8 cellular contexts compared by ENCODE assay signal in genomic region chr5:75053286-75054109, GRCh38. TPM values are rescaled to one million over a fixed set of nuclear protein-coding genes. Genes with fewer than 3 reads are reported as not detected.
DNase-seq lines count a peak whose midpoint lies in the region; TF ChIP-seq lines count a peak whose summit lies in the region.

No MANE protein-coding gene starts in this region.

- H3K4me3 Mint-ChIP-seq in activated CD4-positive, alpha-beta T cell treated with anti-CD3 and anti-CD28 coated beads, Interleukin-2, amount 10 ng/mL, durations not matched to agents 7 days and 5 days = peak overlapping the region; percentile 81

- intact Hi-C loops in lower leg skin (cut with DNase I; ENCODE audit: low total_unique reads) = loop anchor here (10.0 kb wide), 1 partner anchor 181 kb away; the partner anchor contains the start of gene ANKRD31

- POLR2A ChIA-PET in activated CD4-positive, alpha-beta T cell treated with anti-CD3 and anti-CD28 coated beads, Interleukin-2, amount 10 ng/mL, durations not matched to agents 7 days and 5 days (lab: Charles Lee) = no interaction called here

- H3K4me1 Mint-ChIP-seq in activated CD4-positive, alpha-beta T cell treated with anti-CD3 and anti-CD28 coated beads, Interleukin-2, amount 10 ng/mL, durations not matched to agents 7 days and 5 days = peaks cover 79% of the 10 kb centered on the region

- no peak for TF ChIP-seq POLR2A in lower leg skin (IDR thresholded peaks at IDR 0.05)

- H3K4me3 ChIP-seq in GM06990 (replicated peaks; ENCODE audit: low read depth, low read length) (peak overlapping the region; percentile 66), ectodermal cell (ENCODE audit: insufficient read depth, low read depth, low read length) (peak overlapping the region; percentile 59), lower leg skin (ENCODE audit: low read depth, poor library complexity, severe bottlenecking) (peak overlapping the region; percentile 56)

- peaks cover 15% of the 10 kb centered on the region for H3K4me1 ChIP-seq in ectodermal cell (ENCODE audit: control insufficient read depth, insufficient read depth, low read length)

- H3K36me3 ChIP-seq in GM06990 (ENCODE audit: control insufficient read depth, insufficient read depth, low read length) (no peaks in the 10 kb centered on the region), ectodermal cell (ENCODE audit: control insufficient read depth, insufficient read depth, low read length) (no peaks in the 10 kb centered on the region)

- H3K27me3 Mint-ChIP-seq in activated CD4-positive, alpha-beta T cell treated with anti-CD3 and anti-CD28 coated beads, Interleukin-2, amount 10 ng/mL, durations not matched to agents 7 days and 5 days = peaks cover 10% of the 10 kb centered on the region

- H3K9me3 ChIP-seq in ectodermal cell (ENCODE audit: control insufficient read depth, low read length) = no peaks in the 10 kb centered on the region

- H3K9me3 Mint-ChIP-seq in activated CD4-positive, alpha-beta T cell treated with anti-CD3 and anti-CD28 coated beads, Interleukin-2, amount 10 ng/mL, durations not matched to agents 7 days and 5 days = no peaks in the 10 kb centered on the region

- CTCF ChIA-PET in activated CD4-positive, alpha-beta T cell treated with anti-CD3 and anti-CD28 coated beads, Interleukin-2, amount 10 ng/mL, durations not matched to agents 7 days and 5 days (lab: Charles Lee) = interaction anchor here (0.6 to 1.5 kb wide), 6 partner anchors 11 to 542 kb away, joined by 3 to 9 read pairs (median 4); partner anchors contain the start of gene ANKRD31

- H3K27me3 ChIP-seq in GM06990 (replicated peaks; ENCODE audit: control insufficient read depth, insufficient read depth, low read length) (peaks cover 1% of the 10 kb centered on the region), ectodermal cell (ENCODE audit: control insufficient read depth, insufficient read depth, low read length, poor library complexity, severe bottlenecking) (peaks cover 46% of the 10 kb centered on the region)

- in situ Hi-C loops in KBM-7 (cut with MboI; ENCODE audit: low pct_unique_long_range_greater_than_20kb, low sequenced_read_pairs) = no loop called here

- 0% methylated on average over 96 of the region's 96 CpGs for WGBS in ectodermal cell, 2 experiments
- 0 to 2% methylated on average over 12 to 19 of the region's 96 CpGs for WGBS in lower leg skin, 2 donors

- DNase-seq in GM06990 (ENCODE audit: extremely low read depth, insufficient read length) (peak; percentile 41), KBM-7 (peak; percentile 49), lower leg skin (ENCODE audit: low spot score in 2 of 2) (peak; percentile 42 to 90), OCI-M2 (lab: John Stamatoyannopoulos, UW; ENCODE audit: unreplicated experiment) (no peak), NCI-H446 (lab: John Stamatoyannopoulos, UW) (no peak)
- peak; percentile 50 for DNase-seq in activated CD4-positive, alpha-beta T cell treated with anti-CD3 and anti-CD28 coated beads, Interleukin-2, amount 10 ng/mL, durations not matched to agents 7 days and 5 days
- peak; percentile 53 to 58 for DNase-seq in stimulated activated CD4-positive, alpha-beta T cell treated with anti-CD3 and anti-CD28 coated beads, Interleukin-4, amount 100 ng/mL, for 4 hours

- peak overlapping the region; percentile 89 for H3K27ac Mint-ChIP-seq in activated CD4-positive, alpha-beta T cell treated with anti-CD3 and anti-CD28 coated beads, Interleukin-2, amount 10 ng/mL, durations not matched to agents 7 days and 5 days

- TF ChIP-seq CTCF in GM06990 (IDR thresholded peaks at IDR 0.05; ENCODE audit: insufficient read depth, low read length, poor library complexity, severe bottlenecking) = no peak
- TF ChIP-seq CTCF in lower leg skin (IDR thresholded peaks at IDR 0.05) = no peak

- no peaks in the 10 kb centered on the region for H3K36me3 Mint-ChIP-seq in activated CD4-positive, alpha-beta T cell treated with anti-CD3 and anti-CD28 coated beads, Interleukin-2, amount 10 ng/mL, durations not matched to agents 7 days and 5 days (ENCODE audit: low read depth)

- H3K27ac ChIP-seq in ectodermal cell (ENCODE audit: insufficient read depth, low read depth, low read length, poor library complexity, severe bottlenecking) = no peak overlapping the region

RNA-seq across cellular contexts. Expression of gene GCNT4, which starts 1.1 kb away (rescaled TPM):
- total RNA-seq in activated CD4-positive, alpha-beta T cell treated with anti-CD3 and anti-CD28 coated beads, Interleukin-2, amount 10 ng/mL, durations not matched to agents 7 days and 5 days = 1 to 10 TPM; 1.7 to 2.3 TPM
- polyA plus RNA-seq in ectodermal cell (2013, experiment 1 of 4) = 3.0 TPM
- 2.1 TPM for polyA plus RNA-seq in ectodermal cell (2013, experiment 2 of 4)
- 1.7 TPM for polyA plus RNA-seq in ectodermal cell (2013, experiment 3 of 4)
- 1.5 TPM for polyA plus RNA-seq in ectodermal cell (2013, experiment 4 of 4)
- 1 to 10 TPM; 2.6 to 5.5 (median 3.5) TPM for total RNA-seq in lower leg skin

Comparison
In these comparisons a context has a peak if more than half of its experiments do, and no peak if none do; other contexts are left out.
1. DNase-seq: peak in GM06990 (single experiment), KBM-7 (single experiment), activated CD4-positive, alpha-beta T cell treated with anti-CD3 and anti-CD28 coated beads, Interleukin-2, amount 10 ng/mL, durations not matched to agents 7 days and 5 days (single experiment), lower leg skin (2 of 2) and stimulated activated CD4-positive, alpha-beta T cell treated with anti-CD3 and anti-CD28 coated beads, Interleukin-4, amount 100 ng/mL, for 4 hours (2 of 2); none in OCI-M2 (single experiment) and NCI-H446 (0 of 2).
2. Peak in every context shown above with its lines, with median percentiles within 50 percentile points of each other: H3K4me3 ChIP-seq.